In genomic region chr10:102644066-102644645, GRCh38 we compare ENCODE assay signal across 8 cellular contexts. TPM values are rescaled to one million over a fixed set of nuclear protein-coding genes. Genes with fewer than 3 reads are reported as not detected.
DNase-seq lines count a peak whose midpoint lies in the region; FAIRE-seq and TF ChIP-seq lines count a peak whose summit lies in the region.

TSS of gene TRIM8 (plus strand) at chr10:102644479. CDS start at chr10:102644618, 139 bp downstream.

- TF ChIP-seq CTCF in fibroblast of the aortic adventitia (IDR thresholded peaks at IDR 0.05; ENCODE audit: insufficient read depth, low read length): no peak
- no peak for TF ChIP-seq CTCF in D721Med (IDR thresholded peaks at IDR 0.05; ENCODE audit: insufficient read depth, missing control alignments)

- H3K4ac ChIP-seq in neuronal stem cell (ENCODE audit: low read length): peak within 1 kb of the TSS; percentile 99

- H3K4me3 Mint-ChIP-seq in activated T-helper 2 cell treated with anti-CD3 and anti-CD28 coated beads, Interferon-gamma antibody, Interleukin-2, Interleukin-4, amounts not matched to agents 10 μg/mL and 5 μg/mL and 100 μg/mL, durations not matched to agents 14 hours and 24 hours and 36 hours (ENCODE audit: low read depth): peak within 1 kb of the TSS; percentile 96

- peak within 1 kb of the TSS; percentile 75 for H2BK12ac ChIP-seq in neuronal stem cell (ENCODE audit: low read length)

- H3K36me3 ChIP-seq in neuronal stem cell (replicated peaks in 1 of 2; ENCODE audit: control insufficient read depth in 2 of 2, insufficient read depth in 2 of 2, low read length in 2 of 2): peaks cover 2 to 26% of the 10 kb centered on the region in 2 donors

- H3K4me3 ChIP-seq in fibroblast of the aortic adventitia (ENCODE audit: low read depth, low read length): peak within 1 kb of the TSS; percentile 95
- H3K4me3 ChIP-seq in neuronal stem cell (ENCODE audit: low read length in 2 of 2): peak within 1 kb of the TSS; percentile 90 to 93

- intact Hi-C loops in activated T-helper 2 cell treated with anti-CD3 and anti-CD28 coated beads, Interferon-gamma antibody, Interleukin-2, Interleukin-4, amounts not matched to agents 10 μg/mL and 5 μg/mL and 100 μg/mL, durations not matched to agents 14 hours and 24 hours and 36 hours (cut with micrococcal nuclease): loop anchor here (10.0 kb wide), 2 partner anchors 509 to 829 kb away; partner anchors contain the start of genes OGA and PPRC1

- DNase-seq in NCI-H345 (lab: John Stamatoyannopoulos, UW) (peak; percentile 36), NCI-H345 treated with DMSO at 0.1 percent for 48 hours (lab: John Stamatoyannopoulos, UW; ENCODE audit: unreplicated experiment) (no peak), NOMO-1 treated with dmso at 0.1 percent for 144 hours (lab: John Stamatoyannopoulos, UW; ENCODE audit: unreplicated experiment) (peak; percentile 43), fibroblast of the aortic adventitia (ENCODE audit: low read depth) (no peak), neuronal stem cell (ENCODE audit: low spot score) (no peak), ureter (ENCODE audit: low spot score) (no peak), D721Med (ENCODE audit: insufficient read length, low spot score) (no peak)
- peak; percentile 64 for DNase-seq in activated T-helper 2 cell treated with anti-CD3 and anti-CD28 coated beads, Interferon-gamma antibody, Interleukin-2, Interleukin-4, amounts not matched to agents 10 μg/mL and 5 μg/mL and 100 μg/mL, durations not matched to agents 14 hours and 24 hours and 36 hours (ENCODE audit: low spot score)

- FAIRE-seq in D721Med (lab: Jason Lieb, UNC): no peak

- peak within 1 kb of the TSS; percentile 97 for H3K27ac ChIP-seq in neuronal stem cell (replicated peaks; ENCODE audit: low read length)

- peak within 1 kb of the TSS; percentile 98 for H3K4me2 ChIP-seq in neuronal stem cell (ENCODE audit: insufficient read depth, low read length, poor library complexity, severe bottlenecking)

- peaks cover 22% of the 10 kb centered on the region for H3K79me1 ChIP-seq in neuronal stem cell (ENCODE audit: low read depth, low read length)

- peaks cover 41% of the 10 kb centered on the region for H3K36me3 Mint-ChIP-seq in activated T-helper 2 cell treated with anti-CD3 and anti-CD28 coated beads, Interferon-gamma antibody, Interleukin-2, Interleukin-4, amounts not matched to agents 10 μg/mL and 5 μg/mL and 100 μg/mL, durations not matched to agents 14 hours and 24 hours and 36 hours (ENCODE audit: low read depth)

- peak within 1 kb of the TSS; percentile 99 for H3K9ac ChIP-seq in neuronal stem cell (ENCODE audit: low read depth, low read length, poor library complexity)

- H3K18ac ChIP-seq in neuronal stem cell (ENCODE audit: low read length): peak within 1 kb of the TSS; percentile 100

- H3K27me3 ChIP-seq in neuronal stem cell (ENCODE audit: control insufficient read depth in 3 of 3, insufficient read depth in 3 of 3, low read depth in 1 of 3, low read length in 3 of 3): no peaks in the 10 kb centered on the region

- H3K4me1 Mint-ChIP-seq in activated T-helper 2 cell treated with anti-CD3 and anti-CD28 coated beads, Interferon-gamma antibody, Interleukin-2, Interleukin-4, amounts not matched to agents 10 μg/mL and 5 μg/mL and 100 μg/mL, durations not matched to agents 14 hours and 24 hours and 36 hours (ENCODE audit: low read depth): peaks cover 38% of the 10 kb centered on the region

- peak within 1 kb of the TSS; percentile 85 for H2BK5ac ChIP-seq in neuronal stem cell (ENCODE audit: low read length)

- no peak within 1 kb of the TSS for H4K8ac ChIP-seq in neuronal stem cell (ENCODE audit: low read depth, low read length)

- peak within 1 kb of the TSS; percentile 67 for H2AFZ ChIP-seq in neuronal stem cell (ENCODE audit: low read length)

- peak within 1 kb of the TSS; percentile 98 for H3K27ac Mint-ChIP-seq in activated T-helper 2 cell treated with anti-CD3 and anti-CD28 coated beads, Interferon-gamma antibody, Interleukin-2, Interleukin-4, amounts not matched to agents 10 μg/mL and 5 μg/mL and 100 μg/mL, durations not matched to agents 14 hours and 24 hours and 36 hours

- H2BK120ac ChIP-seq in neuronal stem cell (ENCODE audit: low read depth, low read length): peak within 1 kb of the TSS; percentile 95

- WGBS in neuronal stem cell (ENCODE audit: extremely low coverage in 2 of 2, insufficient read length in 2 of 2, insufficient replicate concordance in 1 of 2), 2 donors: no CpG with 5 or more reads among the region's 80 CpGs

- peak within 1 kb of the TSS; percentile 94 for H3K23ac ChIP-seq in neuronal stem cell (ENCODE audit: low read depth, low read length, poor library complexity)

- no peaks in the 10 kb centered on the region for H3K27me3 Mint-ChIP-seq in activated T-helper 2 cell treated with anti-CD3 and anti-CD28 coated beads, Interferon-gamma antibody, Interleukin-2, Interleukin-4, amounts not matched to agents 10 μg/mL and 5 μg/mL and 100 μg/mL, durations not matched to agents 14 hours and 24 hours and 36 hours (ENCODE audit: low read depth)

- no peaks in the 10 kb centered on the region for H3K9me3 Mint-ChIP-seq in activated T-helper 2 cell treated with anti-CD3 and anti-CD28 coated beads, Interferon-gamma antibody, Interleukin-2, Interleukin-4, amounts not matched to agents 10 μg/mL and 5 μg/mL and 100 μg/mL, durations not matched to agents 14 hours and 24 hours and 36 hours

- H2AK5ac ChIP-seq in neuronal stem cell (ENCODE audit: low read depth, low read length): peak within 1 kb of the TSS; percentile 99

- H4K91ac ChIP-seq in neuronal stem cell (ENCODE audit: low read depth, low read length, poor library complexity): no peak within 1 kb of the TSS

- peaks cover 29 to 34% of the 10 kb centered on the region in 2 donors for H3K4me1 ChIP-seq in neuronal stem cell (ENCODE audit: control insufficient read depth in 2 of 2, insufficient read depth in 1 of 2, low read depth in 1 of 2, low read length in 2 of 2)

- H3K9me3 ChIP-seq in neuronal stem cell (replicated peaks in 1 of 2; ENCODE audit: control insufficient read depth in 2 of 2, insufficient read depth in 1 of 2, low read depth in 1 of 2, low read length in 2 of 2): no peaks in the 10 kb centered on the region

- H3K14ac ChIP-seq in neuronal stem cell (ENCODE audit: low read length): peak within 1 kb of the TSS; percentile 99

- H2BK15ac ChIP-seq in neuronal stem cell (ENCODE audit: low read length): peak within 1 kb of the TSS; percentile 96

RNA-seq across cellular contexts. Expression of gene TRIM8, which starts in this region (rescaled TPM):
- total RNA-seq in activated T-helper 2 cell treated with anti-CD3 and anti-CD28 coated beads, Interferon-gamma antibody, Interleukin-2, Interleukin-4, amounts not matched to agents 10 μg/mL and 5 μg/mL and 100 μg/mL, durations not matched to agents 14 hours and 24 hours and 36 hours: 76.7 and 82.9 TPM in 2 replicates
- total RNA-seq in fibroblast of the aortic adventitia (ENCODE audit: low replicate concordance) (83.0 and 84.7 TPM in 2 replicates), ureter (137 TPM)
- polyA plus RNA-seq in neuronal stem cell (2013, experiment 1 of 2): 33.0 TPM
- 34.2 TPM for polyA plus RNA-seq in neuronal stem cell (2013, experiment 2 of 2)

Comparison
In these comparisons a context has a peak if more than half of its experiments do, and no peak if none do; other contexts are left out.
1. DNase-seq: peak in NCI-H345 (single experiment), NOMO-1 treated with dmso at 0.1 percent for 144 hours (single experiment) and activated T-helper 2 cell treated with anti-CD3 and anti-CD28 coated beads, Interferon-gamma antibody, Interleukin-2, Interleukin-4, amounts not matched to agents 10 μg/mL and 5 μg/mL and 100 μg/mL, durations not matched to agents 14 hours and 24 hours and 36 hours (single experiment); none in NCI-H345 treated with DMSO at 0.1 percent for 48 hours (single experiment), fibroblast of the aortic adventitia (single experiment), neuronal stem cell (single experiment), ureter (single experiment) and D721Med (single experiment).